24 cellular contexts compared by ENCODE assay signal in genomic region chr2:99158599-99158998, GRCh38. TPM values are rescaled to one million over a fixed set of nuclear protein-coding genes. Genes with fewer than 3 reads are reported as not detected.
DNase-seq lines count a peak whose midpoint lies in the region; ATAC-seq, FAIRE-seq and TF ChIP-seq lines count a peak whose summit lies in the region.
"Had no signal": no experiment of that assay in that cellular context is flagged by ENCODE, and none has a peak within 500 bp of the region (broad histone marks: within the 10 kb centered on the region; RNA-seq: fewer than 3 reads in every experiment).

No MANE protein-coding gene starts in this region.

- no peaks in the 10 kb centered on the region for H3K9me2 ChIP-seq in Loucy (replicated peaks; ENCODE audit: low read depth, low read length)

- CTCF ChIA-PET in A673 (lab: Charles Lee): no interaction called here

- no peaks in the 10 kb centered on the region for H3K9me3 ChIP-seq in A673 (ENCODE audit: low read depth, low read length, poor library complexity, severe bottlenecking)
- H3K9me3 ChIP-seq in Loucy (ENCODE audit: insufficient read depth, low read depth, low read length): no peaks in the 10 kb centered on the region
- H3K9me3 ChIP-seq: neutrophil, prostate gland, upper lobe of right lung had no signal

- H3K4me3 ChIP-seq in A673 (ENCODE audit: low read depth, low read length, poor library complexity, severe bottlenecking): no peak overlapping the region
- H3K4me3 ChIP-seq in Loucy (ENCODE audit: low read length, poor library complexity, severe bottlenecking): no peak overlapping the region
- H3K4me3 ChIP-seq: hepatocyte, prostate gland, upper lobe of right lung had no signal

- no peaks in the 10 kb centered on the region for H3K4me1 ChIP-seq in A673 (ENCODE audit: insufficient read depth, low read length, poor library complexity, severe bottlenecking)
- H3K4me1 ChIP-seq in Loucy (ENCODE audit: insufficient read depth, low read length, poor library complexity, severe bottlenecking): peaks cover 40% of the 10 kb centered on the region

- no peak overlapping the region for H3K4me2 ChIP-seq in Loucy (ENCODE audit: low read depth, low read length, poor library complexity, severe bottlenecking)
- H3K4me2 ChIP-seq: hepatocyte had no signal

- no peaks in the 10 kb centered on the region; the same call in 1 of the 2 replicates for H3F3A ChIP-seq in Loucy (ENCODE audit: low read depth)

- H3K27me3 ChIP-seq in A673 (replicated peaks; ENCODE audit: insufficient read depth, low read depth, low read length, poor library complexity): no peaks in the 10 kb centered on the region
- H3K27me3 ChIP-seq in Loucy (ENCODE audit: insufficient read depth, low read length, poor library complexity, severe bottlenecking): no peaks in the 10 kb centered on the region
- H3K27me3 ChIP-seq: hepatocyte, neutrophil, upper lobe of right lung had no signal

- H3K9ac ChIP-seq in Loucy (ENCODE audit: low read depth, low read length, poor library complexity, severe bottlenecking): no peak overlapping the region

- H4K20me1 ChIP-seq in Loucy (ENCODE audit: insufficient read depth, low read length, poor library complexity, severe bottlenecking): no peaks in the 10 kb centered on the region

- no peaks in the 10 kb centered on the region for H3K36me3 ChIP-seq in A673 (ENCODE audit: insufficient read depth, low read length, poor library complexity, severe bottlenecking)
- H3K36me3 ChIP-seq in Loucy (ENCODE audit: insufficient read depth, low read length): no peaks in the 10 kb centered on the region

- DNase-seq in A673 (ENCODE audit: low spot score) (no peak), D721Med (ENCODE audit: insufficient read length, low spot score) (no peak), iPS DF 4.7 (ENCODE audit: extremely low read depth, low spot score) (peak; percentile 2), NCI-H82 treated with DMSO at 0.1 percent for 48 hours (lab: John Stamatoyannopoulos, UW; ENCODE audit: unreplicated experiment) (no peak)
- DNase-seq: activated CD4-positive, alpha-beta T cell treated with anti-CD3 and anti-CD28 coated beads for 48 hours; activated CD8-positive, alpha-beta memory T cell treated with anti-CD3 and anti-CD28 coated beads, Interleukin-2, amount 10 ng/mL, durations not matched to agents 7 days and 5 days; DMS79 treated with DMSO at 0.1 percent for 48 hours; effector CD8-positive, alpha-beta T cell; foreskin melanocyte; HCEC 1CT; left ventricle myocardium superior; NCI-H187 treated with DMSO at 0.1 percent for 48 hours; NCI-H226; NCI-H774; SHP77 treated with DMSO at 0.1 percent for 48 hours; substantia nigra; upper lobe of right lung had no signal

- no TSS peak for BruUV-seq in A673 (replicated peaks; lab: Mats Ljungman, UMichigan)

- no peak overlapping the region for H2AFZ ChIP-seq in Loucy (ENCODE audit: low read length)
- H2AFZ ChIP-seq: hepatocyte had no signal

- TF ChIP-seq CTCF in A673 (conservative IDR thresholded peaks at IDR 0.05; ENCODE audit: low read depth, low read length) (peak; percentile 39; the same call in 1 of the 2 replicates), D721Med (IDR thresholded peaks at IDR 0.05; ENCODE audit: insufficient read depth, missing control alignments) (peak; percentile 18), Loucy (conservative IDR thresholded peaks at IDR 0.05; ENCODE audit: low read length) (peak; percentile 66)

- intact Hi-C loops in A673 (cut with micrococcal nuclease; ENCODE audit: unreplicated experiment): no loop called here

- no peak for FAIRE-seq in D721Med (lab: Jason Lieb, UNC)
- FAIRE-seq: islet of Langerhans had no signal

- POLR2A ChIA-PET in A673 (lab: Charles Lee; ENCODE audit: low non-redundant PET): no interaction called here

- no peak overlapping the region for H3K27ac ChIP-seq in A673 (ENCODE audit: low read depth, low read length, poor library complexity, severe bottlenecking)
- H3K27ac ChIP-seq: hepatocyte, neutrophil, prostate gland, upper lobe of right lung had no signal

- peaks cover 21% of the 10 kb centered on the region for H3K79me2 ChIP-seq in Loucy (ENCODE audit: insufficient read depth, low read length)

- no peak for ATAC-seq in HG03095 (IDR thresholded peaks at IDR 0.05; ENCODE audit: unreplicated experiment)
- ATAC-seq in GM21423 (IDR thresholded peaks at IDR 0.05; ENCODE audit: unreplicated experiment): no peak
- ATAC-seq: activated CD8-positive, alpha-beta memory T cell treated with anti-CD3 and anti-CD28 coated beads, Interleukin-2, amount 10 ng/mL, durations not matched to agents 7 days and 5 days; left ventricle myocardium superior; upper lobe of right lung had no signal

RNA-seq across cellular contexts. Expression of gene LIPT1, which starts 3.8 kb away (rescaled TPM):
- total RNA-seq in A673 (2021): 6.3 and 7.4 TPM in 2 replicates

RNA-seq across cellular contexts. Expression of gene TSGA10, which starts 3.9 kb away (rescaled TPM):
- total RNA-seq in A673 (2021): 2.5 and 2.6 TPM in 2 replicates

RNA-seq across cellular contexts. Expression of gene C2orf15, which starts 17.1 kb away (rescaled TPM):
- 0.56 TPM in 1 of 2 replicates, not detected in the other for total RNA-seq in A673 (2021)

RNA-seq across cellular contexts. Expression of gene MITD1, which starts 22.3 kb away (rescaled TPM):
- 22.3 and 25.3 TPM in 2 replicates for total RNA-seq in A673 (2021)

RNA-seq across cellular contexts. Expression of gene MRPL30, which starts 22.4 kb away (rescaled TPM):
- 55.4 and 59.9 TPM in 2 replicates for total RNA-seq in A673 (2021)
